9 cellular contexts compared by ENCODE assay signal in genomic region chr9:15403155-15403554, GRCh38. TPM values are rescaled to one million over a fixed set of nuclear protein-coding genes. Genes with fewer than 3 reads are reported as not detected.
DNase-seq lines count a peak whose midpoint lies in the region; ATAC-seq and TF ChIP-seq lines count a peak whose summit lies in the region.
"Had no signal": no experiment of that assay in that cellular context is flagged by ENCODE, and none has a peak within 500 bp of the region (broad histone marks: within the 10 kb centered on the region; RNA-seq: fewer than 3 reads in every experiment).

No MANE protein-coding gene starts in this region.

- no peaks in the 10 kb centered on the region for H4K20me1 ChIP-seq in smooth muscle cell (ENCODE audit: low read depth)
- no peaks in the 10 kb centered on the region for H4K20me1 ChIP-seq in hepatocyte (ENCODE audit: insufficient read depth, poor library complexity, severe bottlenecking)

- no peak overlapping the region for H3K9ac ChIP-seq in smooth muscle cell (ENCODE audit: low read depth)

- H3K36me3 ChIP-seq in smooth muscle cell (ENCODE audit: low read depth): no peaks in the 10 kb centered on the region
- no peaks in the 10 kb centered on the region for H3K36me3 ChIP-seq in hepatocyte (replicated peaks; ENCODE audit: insufficient read depth, low read depth)

- peaks cover 4% of the 10 kb centered on the region for H3K9me3 Mint-ChIP-seq in activated CD8-positive, alpha-beta T cell treated with anti-CD3 and anti-CD28 coated beads for 36 hours
- H3K9me3 Mint-ChIP-seq in activated CD8-positive, alpha-beta T cell treated with anti-CD3 and anti-CD28 coated beads, Interleukin-2, amount 10 ng/mL, durations not matched to agents 7 days and 5 days (ENCODE audit: insufficient read depth): peaks cover 8% of the 10 kb centered on the region

- H3K79me2 ChIP-seq in smooth muscle cell (ENCODE audit: low read depth): no peaks in the 10 kb centered on the region
- no peaks in the 10 kb centered on the region for H3K79me2 ChIP-seq in hepatocyte

- POLR2A ChIA-PET in activated CD8-positive, alpha-beta T cell treated with anti-CD3 and anti-CD28 coated beads for 36 hours (lab: Charles Lee): no interaction called here
- POLR2A ChIA-PET in activated CD8-positive, alpha-beta T cell treated with anti-CD3 and anti-CD28 coated beads, Interleukin-2, amount 10 ng/mL, durations not matched to agents 7 days and 5 days (lab: Charles Lee): no interaction called here

- H3K27me3 Mint-ChIP-seq in activated CD8-positive, alpha-beta T cell treated with anti-CD3 and anti-CD28 coated beads for 36 hours: no peaks in the 10 kb centered on the region
- H3K27me3 Mint-ChIP-seq in activated CD8-positive, alpha-beta T cell treated with anti-CD3 and anti-CD28 coated beads, Interleukin-2, amount 10 ng/mL, durations not matched to agents 7 days and 5 days (ENCODE audit: low read depth): no peaks in the 10 kb centered on the region

- no peaks in the 10 kb centered on the region for H3K9me2 ChIP-seq in hepatocyte (replicated peaks; ENCODE audit: insufficient read depth)

- H3K27ac ChIP-seq in smooth muscle cell (ENCODE audit: low read depth) (no peak overlapping the region), hepatocyte (no peak overlapping the region)

- intact Hi-C loops in activated CD8-positive, alpha-beta T cell treated with anti-CD3 and anti-CD28 coated beads for 36 hours (cut with micrococcal nuclease): no loop called here

- H3K4me3 ChIP-seq in choroid plexus epithelial cell (ENCODE audit: low read depth, low read length) (no peak overlapping the region), smooth muscle cell (no peak overlapping the region), hepatocyte (no peak overlapping the region)

- CTCF ChIA-PET in activated CD8-positive, alpha-beta T cell treated with anti-CD3 and anti-CD28 coated beads for 36 hours (lab: Charles Lee): interaction anchor here (0.8 kb wide), 1 partner anchor 9 kb away, joined by 3 read pairs; no protein-coding TSS in a partner anchor
- CTCF ChIA-PET in activated CD8-positive, alpha-beta T cell treated with anti-CD3 and anti-CD28 coated beads, Interleukin-2, amount 10 ng/mL, durations not matched to agents 7 days and 5 days (lab: Charles Lee): no interaction called here

- WGBS in smooth muscle cell (ENCODE audit: low lambda C conversion rate): 72% methylated on average over 4 of the region's 4 CpGs
- 73% methylated on average over 4 of the region's 4 CpGs for WGBS in hepatocyte (ENCODE audit: low lambda C conversion rate, missing lambda C conversion rate)

- no peaks in the 10 kb centered on the region for H3K4me1 ChIP-seq in smooth muscle cell (ENCODE audit: low read depth)
- H3K4me1 ChIP-seq in hepatocyte (ENCODE audit: insufficient read depth): no peaks in the 10 kb centered on the region

- H3K4me2 ChIP-seq in smooth muscle cell: no peak overlapping the region
- no peak overlapping the region for H3K4me2 ChIP-seq in hepatocyte

- peak; percentile 64 for ATAC-seq in activated CD8-positive, alpha-beta T cell treated with anti-CD3 and anti-CD28 coated beads for 36 hours
- ATAC-seq in activated CD8-positive, alpha-beta T cell treated with anti-CD3 and anti-CD28 coated beads, Interleukin-2, amount 10 ng/mL, durations not matched to agents 7 days and 5 days: no peak

- H3F3A ChIP-seq in smooth muscle cell (ENCODE audit: low read depth): no peaks in the 10 kb centered on the region

- peaks cover 1% of the 10 kb centered on the region for H3K36me3 Mint-ChIP-seq in activated CD8-positive, alpha-beta T cell treated with anti-CD3 and anti-CD28 coated beads for 36 hours (ENCODE audit: low read depth)
- H3K36me3 Mint-ChIP-seq in activated CD8-positive, alpha-beta T cell treated with anti-CD3 and anti-CD28 coated beads, Interleukin-2, amount 10 ng/mL, durations not matched to agents 7 days and 5 days (ENCODE audit: low read depth): no peaks in the 10 kb centered on the region

- no peak overlapping the region for H3K4me3 Mint-ChIP-seq in activated CD8-positive, alpha-beta T cell treated with anti-CD3 and anti-CD28 coated beads for 36 hours
- no peak overlapping the region for H3K4me3 Mint-ChIP-seq in activated CD8-positive, alpha-beta T cell treated with anti-CD3 and anti-CD28 coated beads, Interleukin-2, amount 10 ng/mL, durations not matched to agents 7 days and 5 days

- H3K9me3 ChIP-seq in smooth muscle cell (replicated peaks; ENCODE audit: low read depth) (no peaks in the 10 kb centered on the region), hepatocyte (ENCODE audit: low read depth) (no peaks in the 10 kb centered on the region)

- H3K27me3 ChIP-seq in smooth muscle cell (ENCODE audit: low read depth): no peaks in the 10 kb centered on the region
- H3K27me3 ChIP-seq in hepatocyte: no peaks in the 10 kb centered on the region

- no peaks in the 10 kb centered on the region for H3K4me1 Mint-ChIP-seq in activated CD8-positive, alpha-beta T cell treated with anti-CD3 and anti-CD28 coated beads for 36 hours (ENCODE audit: low read depth)
- no peaks in the 10 kb centered on the region for H3K4me1 Mint-ChIP-seq in activated CD8-positive, alpha-beta T cell treated with anti-CD3 and anti-CD28 coated beads, Interleukin-2, amount 10 ng/mL, durations not matched to agents 7 days and 5 days (ENCODE audit: low read depth)

- peak; percentile 37 for TF ChIP-seq CTCF in activated CD8-positive, alpha-beta T cell treated with anti-CD3 and anti-CD28 coated beads for 36 hours (IDR thresholded peaks at IDR 0.05)
- TF ChIP-seq CTCF in choroid plexus epithelial cell (conservative IDR thresholded peaks at IDR 0.05; ENCODE audit: low read depth, low read length) (peak; percentile 27), smooth muscle cell (IDR thresholded peaks at IDR 0.05; ENCODE audit: borderline replicate concordance, insufficient read depth, poor library complexity, severe bottlenecking) (peak; percentile 17), hepatocyte (IDR thresholded peaks at IDR 0.05; ENCODE audit: poor library complexity) (no peak)

- H3K27ac Mint-ChIP-seq in activated CD8-positive, alpha-beta T cell treated with anti-CD3 and anti-CD28 coated beads for 36 hours: no peak overlapping the region
- H3K27ac Mint-ChIP-seq in activated CD8-positive, alpha-beta T cell treated with anti-CD3 and anti-CD28 coated beads, Interleukin-2, amount 10 ng/mL, durations not matched to agents 7 days and 5 days: no peak overlapping the region

- H2AFZ ChIP-seq in smooth muscle cell (ENCODE audit: low read depth): no peak overlapping the region
- no peak overlapping the region for H2AFZ ChIP-seq in hepatocyte

- peak; percentile 34 for DNase-seq in activated CD8-positive, alpha-beta T cell treated with anti-CD3 and anti-CD28 coated beads for 36 hours
- DNase-seq in activated CD8-positive, alpha-beta T cell treated with anti-CD3 and anti-CD28 coated beads, Interleukin-2, amount 10 ng/mL, durations not matched to agents 7 days and 5 days: no peak
- DNase-seq in M059J (ENCODE audit: low read depth) (peak; percentile 31), choroid plexus epithelial cell (ENCODE audit: low read depth) (no peak), smooth muscle cell (lab: John Stamatoyannopoulos, UW; ENCODE audit: unreplicated experiment) (no peak), NCI-H1436 treated with DMSO at 0.1 percent for 48 hours (lab: John Stamatoyannopoulos, UW) (no peak), inferior parietal cortex (ENCODE audit: extremely low spot score) (no peak), hepatocyte (ENCODE audit: low spot score) (no peak)
- DNase-seq: central memory CD4-positive, alpha-beta T cell had no signal

RNA-seq across cellular contexts. Expression of gene SNAPC3, which starts 19.5 kb away (rescaled TPM):
- 10 to 100 TPM; 30.3 to 32.1 TPM for total RNA-seq in activated CD8-positive, alpha-beta T cell treated with anti-CD3 and anti-CD28 coated beads for 36 hours
- 10 to 100 TPM; 21.7 to 22.6 TPM for total RNA-seq in activated CD8-positive, alpha-beta T cell treated with anti-CD3 and anti-CD28 coated beads, Interleukin-2, amount 10 ng/mL, durations not matched to agents 7 days and 5 days
- total RNA-seq in M059J (2014; rRNA removed; shearing (Covaris generic)): 30.7 and 45.6 TPM in 2 replicates
- total RNA-seq in smooth muscle cell (53.7 and 58.5 TPM in 2 replicates), hepatocyte (27.7 and 34.1 TPM in 2 replicates)
- polyA plus RNA-seq in smooth muscle cell (25.0 and 25.5 TPM in 2 replicates), hepatocyte (19.4 and 21.2 TPM in 2 replicates)

Comparison
In these comparisons a context has a peak if more than half of its experiments do, and no peak if none do; other contexts are left out.
1. DNase-seq: peak in activated CD8-positive, alpha-beta T cell treated with anti-CD3 and anti-CD28 coated beads for 36 hours (single experiment) and M059J (single experiment); none in activated CD8-positive, alpha-beta T cell treated with anti-CD3 and anti-CD28 coated beads, Interleukin-2, amount 10 ng/mL, durations not matched to agents 7 days and 5 days (single experiment), choroid plexus epithelial cell (single experiment), smooth muscle cell (single experiment), NCI-H1436 treated with DMSO at 0.1 percent for 48 hours (single experiment), inferior parietal cortex (single experiment) and hepatocyte (single experiment).